In genomic region chr11:73376168-73376802, GRCh38 we compare ENCODE assay signal across 7 cellular contexts. TPM values are rescaled to one million over a fixed set of nuclear protein-coding genes. Genes with fewer than 3 reads are reported as not detected.
DNase-seq lines count a peak whose midpoint lies in the region; ATAC-seq, FAIRE-seq and TF ChIP-seq lines count a peak whose summit lies in the region.

A gene with protein sequence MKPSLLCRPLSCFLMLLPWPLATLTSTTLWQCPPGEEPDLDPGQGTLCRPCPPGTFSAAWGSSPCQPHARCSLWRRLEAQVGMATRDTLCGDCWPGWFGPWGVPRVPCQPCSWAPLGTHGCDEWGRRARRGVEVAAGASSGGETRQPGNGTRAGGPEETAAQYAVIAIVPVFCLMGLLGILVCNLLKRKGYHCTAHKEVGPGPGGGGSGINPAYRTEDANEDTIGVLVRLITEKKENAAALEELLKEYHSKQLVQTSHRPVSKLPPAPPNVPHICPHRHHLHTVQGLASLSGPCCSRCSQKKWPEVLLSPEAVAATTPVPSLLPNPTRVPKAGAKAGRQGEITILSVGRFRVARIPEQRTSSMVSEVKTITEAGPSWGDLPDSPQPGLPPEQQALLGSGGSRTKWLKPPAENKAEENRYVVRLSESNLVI (plus strand): TSS chr11:73376399. CDS start chr11:73389137, 12,738 bp downstream.

- H3K4me1 Mint-ChIP-seq in astrocyte (ENCODE audit: low read depth, unreplicated experiment), result peaks cover 3% of the 10 kb centered on the region

- ATAC-seq in GM18505 (IDR thresholded peaks at IDR 0.05; ENCODE audit: unreplicated experiment) (peak; percentile 77), HG02885 (IDR thresholded peaks at IDR 0.05; ENCODE audit: poor library complexity, unreplicated experiment) (peak; percentile 80)

- no peaks in the 10 kb centered on the region for H3K9me2 ChIP-seq in hepatocyte (replicated peaks; ENCODE audit: insufficient read depth)

- H3K4me3 Mint-ChIP-seq in astrocyte (ENCODE audit: unreplicated experiment), result peak within 1 kb of the TSS; percentile 85

- H3K4me2 ChIP-seq in astrocyte (ENCODE audit: low read length) (peak within 1 kb of the TSS; percentile 98), hepatocyte (peak within 1 kb of the TSS; percentile 97)

- H3K36me3 Mint-ChIP-seq in astrocyte (ENCODE audit: low read depth, unreplicated experiment), result no peaks in the 10 kb centered on the region

- H3K9me3 ChIP-seq in astrocyte (ENCODE audit: insufficient read depth, low read depth, low read length) (no peaks in the 10 kb centered on the region), hepatocyte (ENCODE audit: low read depth) (no peaks in the 10 kb centered on the region)

- H3K36me3 ChIP-seq in astrocyte (ENCODE audit: insufficient read depth, low read length) (no peaks in the 10 kb centered on the region), hepatocyte (replicated peaks; ENCODE audit: insufficient read depth, low read depth) (no peaks in the 10 kb centered on the region)

- H3K4me3 ChIP-seq in astrocyte (ENCODE audit: insufficient read depth, low read depth, low read length) (peak within 1 kb of the TSS; percentile 86), hepatocyte (peak within 1 kb of the TSS; percentile 87), retinal pigment epithelial cell (ENCODE audit: low read length) (peak within 1 kb of the TSS; percentile 76)

- peak within 1 kb of the TSS; percentile 95 for H3K9ac ChIP-seq in astrocyte (ENCODE audit: low read length)

- peak within 1 kb of the TSS; percentile 72 for H3K27ac Mint-ChIP-seq in astrocyte (ENCODE audit: unreplicated experiment)

- H3K9me3 Mint-ChIP-seq in astrocyte (ENCODE audit: unreplicated experiment), result no peaks in the 10 kb centered on the region

- TF ChIP-seq CTCF in astrocyte (IDR thresholded peaks at IDR 0.05; ENCODE audit: insufficient read depth, low read depth, low read length), result peak; percentile 49
- TF ChIP-seq CTCF in hepatocyte (IDR thresholded peaks at IDR 0.05; ENCODE audit: poor library complexity), result peak; percentile 77
- peak; percentile 74 for TF ChIP-seq CTCF in retinal pigment epithelial cell (conservative IDR thresholded peaks at IDR 0.05; ENCODE audit: low read depth, low read length)

- peak within 1 kb of the TSS; percentile 85 for H3K27ac ChIP-seq in astrocyte (ENCODE audit: low read depth, low read length)
- H3K27ac ChIP-seq in hepatocyte, result peak within 1 kb of the TSS; percentile 83

- H4K20me1 ChIP-seq in astrocyte (ENCODE audit: insufficient read depth, low read length), result peaks cover 38% of the 10 kb centered on the region
- no peaks in the 10 kb centered on the region for H4K20me1 ChIP-seq in hepatocyte (ENCODE audit: insufficient read depth, poor library complexity, severe bottlenecking)

- H3K79me2 ChIP-seq in astrocyte (ENCODE audit: insufficient read depth, low read length) (peaks cover 48% of the 10 kb centered on the region), hepatocyte (peaks cover 9% of the 10 kb centered on the region)

- H3K4me1 ChIP-seq in astrocyte (ENCODE audit: insufficient read depth, low read length) (peaks cover 8% of the 10 kb centered on the region), hepatocyte (ENCODE audit: insufficient read depth) (peaks cover 11% of the 10 kb centered on the region)

- TF ChIP-seq POLR2A in GM18505 (IDR thresholded peaks at IDR 0.05; ENCODE audit: borderline replicate concordance, extremely low read depth, insufficient read depth, insufficient read length), result peak; percentile 99

- peak; percentile 31 for DNase-seq in NCI-H1694 (lab: John Stamatoyannopoulos, UW)
- DNase-seq in T-helper 22 cell (ENCODE audit: low read depth), result peak; percentile 79
- DNase-seq in astrocyte (ENCODE audit: low read depth), result peak; percentile 73
- DNase-seq in hepatocyte (ENCODE audit: low spot score), result peak; percentile 97
- peak; percentile 62 for DNase-seq in retinal pigment epithelial cell (ENCODE audit: low read depth)

- no peaks in the 10 kb centered on the region for H3K27me3 ChIP-seq in astrocyte (ENCODE audit: insufficient read depth, low read length)
- no peaks in the 10 kb centered on the region for H3K27me3 ChIP-seq in hepatocyte

- no peak for FAIRE-seq in astrocyte (lab: Jason Lieb, UNC)

- H3K27me3 Mint-ChIP-seq in astrocyte (ENCODE audit: low read depth, unreplicated experiment), result no peaks in the 10 kb centered on the region

- WGBS in hepatocyte (ENCODE audit: low lambda C conversion rate, missing lambda C conversion rate), result under 1% methylated on average over 64 of the region's 95 CpGs

- peak within 1 kb of the TSS; percentile 55 for H2AFZ ChIP-seq in astrocyte (ENCODE audit: low read depth, low read length)
- H2AFZ ChIP-seq in hepatocyte, result peak within 1 kb of the TSS; percentile 73

RNA-seq across cellular contexts. Expression of the gene that starts here (rescaled TPM):
- total RNA-seq in astrocyte, result 3.6 and 5.2 TPM in 2 replicates
- total RNA-seq in hepatocyte, result 2.3 and 3.4 TPM in 2 replicates
- polyA plus RNA-seq in hepatocyte, result 1.6 and 2.7 TPM in 2 replicates

Comparison
In these comparisons a context has a peak if more than half of its experiments do, and no peak if none do; other contexts are left out.
1. Peak in every context shown above with its lines: DNase-seq, ATAC-seq, H3K4me3 ChIP-seq and H3K27ac ChIP-seq.
2. DNase-seq: peak in every context shown above with its lines; median percentile 97 in hepatocyte; 79 in T-helper 22 cell; 73 in astrocyte; 62 in retinal pigment epithelial cell; 31 in NCI-H1694.